1 cellular context compared by ENCODE assay signal in the genomic region with DNA sequence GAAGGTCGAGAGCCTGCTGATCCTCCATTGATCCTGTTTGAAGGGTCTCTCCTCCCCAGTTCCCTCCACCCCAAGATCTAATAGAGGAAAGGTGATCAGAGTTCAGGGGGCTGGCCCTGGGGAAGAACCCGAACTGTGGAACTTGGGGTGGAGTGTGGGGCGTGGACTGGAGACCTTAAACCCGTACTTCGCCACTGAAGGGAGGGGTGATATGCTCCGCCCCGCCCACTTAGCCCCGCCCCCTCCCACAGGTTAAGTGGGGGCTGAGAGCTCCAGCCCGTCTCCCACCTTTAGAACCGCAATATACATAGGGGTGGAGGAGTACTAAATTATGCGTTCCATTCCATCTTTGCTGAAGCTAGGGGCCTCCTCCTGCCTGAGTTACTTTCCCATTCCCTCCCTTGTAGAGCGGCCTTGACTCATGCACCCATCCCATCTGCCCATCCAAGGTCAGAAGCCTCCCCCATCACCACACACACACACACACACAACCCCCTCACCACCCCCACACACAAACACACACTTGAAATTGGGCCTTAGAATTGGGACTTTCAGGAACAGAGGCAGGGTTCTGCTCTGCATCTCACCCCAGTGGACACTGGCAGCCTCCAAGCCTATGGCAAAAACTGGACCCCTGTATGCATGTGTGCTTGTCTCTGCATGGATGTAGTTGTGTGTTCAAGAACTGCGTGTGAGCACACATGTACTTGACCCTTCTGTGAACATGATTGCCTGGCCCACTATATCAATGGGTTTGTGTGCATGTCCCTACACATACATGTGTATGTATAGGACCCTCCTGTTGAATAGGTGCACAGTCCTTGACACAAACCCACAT.
TF ChIP-seq lines count a peak whose summit lies in the region.

No MANE protein-coding gene starts in this region.

TF ChIP-seq in HepG2, 621 proteins besides CTCF, POLR2A, EP300 and RAD21 (continued from another document and continues in another):
- TF ChIP-seq, protein P1, sequence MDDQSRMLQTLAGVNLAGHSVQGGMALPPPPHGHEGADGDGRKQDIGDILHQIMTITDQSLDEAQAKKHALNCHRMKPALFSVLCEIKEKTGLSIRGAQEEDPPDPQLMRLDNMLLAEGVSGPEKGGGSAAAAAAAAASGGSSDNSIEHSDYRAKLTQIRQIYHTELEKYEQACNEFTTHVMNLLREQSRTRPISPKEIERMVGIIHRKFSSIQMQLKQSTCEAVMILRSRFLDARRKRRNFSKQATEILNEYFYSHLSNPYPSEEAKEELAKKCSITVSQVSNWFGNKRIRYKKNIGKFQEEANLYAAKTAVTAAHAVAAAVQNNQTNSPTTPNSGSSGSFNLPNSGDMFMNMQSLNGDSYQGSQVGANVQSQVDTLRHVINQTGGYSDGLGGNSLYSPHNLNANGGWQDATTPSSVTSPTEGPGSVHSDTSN (CRISPR knock-in tag; IDR thresholded peaks at IDR 0.05; ENCODE audit: borderline replicate concordance), result no peak
- no peak for TF ChIP-seq MYNN (CRISPR knock-in tag; IDR thresholded peaks at IDR 0.05; ENCODE audit: low read depth)
- TF ChIP-seq ZFX (CRISPR knock-in tag; IDR thresholded peaks at IDR 0.05; ENCODE audit: low read depth), result peak; percentile 9
- TF ChIP-seq ZNF792 (CRISPR knock-in tag; IDR thresholded peaks at IDR 0.05), result no peak; the same call in 1 of the 2 replicates
- peak; percentile 70; the same call in 1 of the 2 replicates for TF ChIP-seq YEATS4 (CRISPR knock-in tag; IDR thresholded peaks at IDR 0.05; ENCODE audit: borderline replicate concordance)
- TF ChIP-seq, protein P2, sequence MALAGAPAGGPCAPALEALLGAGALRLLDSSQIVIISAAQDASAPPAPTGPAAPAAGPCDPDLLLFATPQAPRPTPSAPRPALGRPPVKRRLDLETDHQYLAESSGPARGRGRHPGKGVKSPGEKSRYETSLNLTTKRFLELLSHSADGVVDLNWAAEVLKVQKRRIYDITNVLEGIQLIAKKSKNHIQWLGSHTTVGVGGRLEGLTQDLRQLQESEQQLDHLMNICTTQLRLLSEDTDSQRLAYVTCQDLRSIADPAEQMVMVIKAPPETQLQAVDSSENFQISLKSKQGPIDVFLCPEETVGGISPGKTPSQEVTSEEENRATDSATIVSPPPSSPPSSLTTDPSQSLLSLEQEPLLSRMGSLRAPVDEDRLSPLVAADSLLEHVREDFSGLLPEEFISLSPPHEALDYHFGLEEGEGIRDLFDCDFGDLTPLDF (CRISPR knock-in tag; IDR thresholded peaks at IDR 0.05), result no peak
- TF ChIP-seq ZNF556 (CRISPR knock-in tag; IDR thresholded peaks at IDR 0.05; ENCODE audit: borderline replicate concordance), result no peak; the same call in 1 of the 2 replicates
- no peak for TF ChIP-seq ADNP (CRISPR knock-in tag; IDR thresholded peaks at IDR 0.05)
- TF ChIP-seq ZMYM4 (CRISPR knock-in tag; IDR thresholded peaks at IDR 0.05), result no peak
- no peak for TF ChIP-seq KLF9 (CRISPR knock-in tag; IDR thresholded peaks at IDR 0.05; ENCODE audit: low read depth)
- no peak for TF ChIP-seq FOSL2 (CRISPR knock-in tag; IDR thresholded peaks at IDR 0.05)
- TF ChIP-seq, protein P3, sequence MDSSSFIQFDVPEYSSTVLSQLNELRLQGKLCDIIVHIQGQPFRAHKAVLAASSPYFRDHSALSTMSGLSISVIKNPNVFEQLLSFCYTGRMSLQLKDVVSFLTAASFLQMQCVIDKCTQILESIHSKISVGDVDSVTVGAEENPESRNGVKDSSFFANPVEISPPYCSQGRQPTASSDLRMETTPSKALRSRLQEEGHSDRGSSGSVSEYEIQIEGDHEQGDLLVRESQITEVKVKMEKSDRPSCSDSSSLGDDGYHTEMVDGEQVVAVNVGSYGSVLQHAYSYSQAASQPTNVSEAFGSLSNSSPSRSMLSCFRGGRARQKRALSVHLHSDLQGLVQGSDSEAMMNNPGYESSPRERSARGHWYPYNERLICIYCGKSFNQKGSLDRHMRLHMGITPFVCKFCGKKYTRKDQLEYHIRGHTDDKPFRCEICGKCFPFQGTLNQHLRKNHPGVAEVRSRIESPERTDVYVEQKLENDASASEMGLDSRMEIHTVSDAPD (CRISPR knock-in tag; IDR thresholded peaks at IDR 0.05), result no peak
- TF ChIP-seq ZNF674 (CRISPR knock-in tag; IDR thresholded peaks at IDR 0.05; ENCODE audit: low read depth), result no peak
- no peak for TF ChIP-seq GLI4 (CRISPR knock-in tag; IDR thresholded peaks at IDR 0.05; ENCODE audit: borderline replicate concordance)
- no peak for TF ChIP-seq ZNF720 (CRISPR knock-in tag; IDR thresholded peaks at IDR 0.05)
- no peak for TF ChIP-seq ZNF549 (CRISPR knock-in tag; IDR thresholded peaks at IDR 0.05)
- TF ChIP-seq BRCA1 (CRISPR knock-in tag; IDR thresholded peaks at IDR 0.05), result no peak
- TF ChIP-seq AGO2 (optimal IDR thresholded peaks at IDR 0.05; ENCODE audit: low read depth, low read length), result no peak
- no peak; the same call in 1 of the 2 replicates for TF ChIP-seq ZNF605 (CRISPR knock-in tag; IDR thresholded peaks at IDR 0.05)
- no peak for TF ChIP-seq ZNF382 (CRISPR knock-in tag; IDR thresholded peaks at IDR 0.05; ENCODE audit: borderline replicate concordance)
- no peak for TF ChIP-seq FOSL1 (CRISPR knock-in tag; IDR thresholded peaks at IDR 0.05; ENCODE audit: borderline replicate concordance)
- no peak for TF ChIP-seq KLF11 (CRISPR knock-in tag; IDR thresholded peaks at IDR 0.05)
- TF ChIP-seq, protein P4, sequence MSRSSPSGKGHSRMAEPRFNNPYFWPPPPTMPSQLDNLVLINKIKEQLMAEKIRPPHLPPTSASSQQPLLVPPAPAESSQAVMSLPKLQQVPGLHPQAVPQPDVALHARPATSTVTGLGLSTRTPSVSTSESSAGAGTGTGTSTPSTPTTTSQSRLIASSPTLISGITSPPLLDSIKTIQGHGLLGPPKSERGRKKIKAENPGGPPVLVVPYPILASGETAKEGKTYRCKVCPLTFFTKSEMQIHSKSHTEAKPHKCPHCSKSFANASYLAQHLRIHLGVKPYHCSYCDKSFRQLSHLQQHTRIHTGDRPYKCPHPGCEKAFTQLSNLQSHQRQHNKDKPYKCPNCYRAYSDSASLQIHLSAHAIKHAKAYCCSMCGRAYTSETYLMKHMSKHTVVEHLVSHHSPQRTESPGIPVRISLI (CRISPR knock-in tag; IDR thresholded peaks at IDR 0.05; ENCODE audit: borderline replicate concordance), result no peak
- TF ChIP-seq, protein P5, sequence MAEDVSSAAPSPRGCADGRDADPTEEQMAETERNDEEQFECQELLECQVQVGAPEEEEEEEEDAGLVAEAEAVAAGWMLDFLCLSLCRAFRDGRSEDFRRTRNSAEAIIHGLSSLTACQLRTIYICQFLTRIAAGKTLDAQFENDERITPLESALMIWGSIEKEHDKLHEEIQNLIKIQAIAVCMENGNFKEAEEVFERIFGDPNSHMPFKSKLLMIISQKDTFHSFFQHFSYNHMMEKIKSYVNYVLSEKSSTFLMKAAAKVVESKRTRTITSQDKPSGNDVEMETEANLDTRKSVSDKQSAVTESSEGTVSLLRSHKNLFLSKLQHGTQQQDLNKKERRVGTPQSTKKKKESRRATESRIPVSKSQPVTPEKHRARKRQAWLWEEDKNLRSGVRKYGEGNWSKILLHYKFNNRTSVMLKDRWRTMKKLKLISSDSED (CRISPR knock-in tag; IDR thresholded peaks at IDR 0.05), result no peak
- TF ChIP-seq, protein P6, sequence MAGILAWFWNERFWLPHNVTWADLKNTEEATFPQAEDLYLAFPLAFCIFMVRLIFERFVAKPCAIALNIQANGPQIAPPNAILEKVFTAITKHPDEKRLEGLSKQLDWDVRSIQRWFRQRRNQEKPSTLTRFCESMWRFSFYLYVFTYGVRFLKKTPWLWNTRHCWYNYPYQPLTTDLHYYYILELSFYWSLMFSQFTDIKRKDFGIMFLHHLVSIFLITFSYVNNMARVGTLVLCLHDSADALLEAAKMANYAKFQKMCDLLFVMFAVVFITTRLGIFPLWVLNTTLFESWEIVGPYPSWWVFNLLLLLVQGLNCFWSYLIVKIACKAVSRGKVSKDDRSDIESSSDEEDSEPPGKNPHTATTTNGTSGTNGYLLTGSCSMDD (CRISPR knock-in tag; IDR thresholded peaks at IDR 0.05), result no peak
- no peak for TF ChIP-seq RARG (CRISPR knock-in tag; IDR thresholded peaks at IDR 0.05; ENCODE audit: low read depth)
- TF ChIP-seq ZNF749 (CRISPR knock-in tag; IDR thresholded peaks at IDR 0.05; ENCODE audit: borderline replicate concordance), result no peak
- TF ChIP-seq ZNF563 (CRISPR knock-in tag; IDR thresholded peaks at IDR 0.05), result no peak
- peak; percentile 82 for TF ChIP-seq POLR2G (IDR thresholded peaks at IDR 0.05; ENCODE audit: low read depth, low read length)
- no peak for TF ChIP-seq SRY (CRISPR knock-in tag; IDR thresholded peaks at IDR 0.05)
- peak; percentile 72 for TF ChIP-seq MIXL1 (CRISPR knock-in tag; IDR thresholded peaks at IDR 0.05)
- no peak for TF ChIP-seq ZNF7 (CRISPR knock-in tag; IDR thresholded peaks at IDR 0.05)
- TF ChIP-seq ZNF138 (CRISPR knock-in tag; IDR thresholded peaks at IDR 0.05; ENCODE audit: low read depth), result no peak
- no peak for TF ChIP-seq ZC3H4 (CRISPR knock-in tag; IDR thresholded peaks at IDR 0.05; ENCODE audit: borderline replicate concordance)
- TF ChIP-seq, protein P7, sequence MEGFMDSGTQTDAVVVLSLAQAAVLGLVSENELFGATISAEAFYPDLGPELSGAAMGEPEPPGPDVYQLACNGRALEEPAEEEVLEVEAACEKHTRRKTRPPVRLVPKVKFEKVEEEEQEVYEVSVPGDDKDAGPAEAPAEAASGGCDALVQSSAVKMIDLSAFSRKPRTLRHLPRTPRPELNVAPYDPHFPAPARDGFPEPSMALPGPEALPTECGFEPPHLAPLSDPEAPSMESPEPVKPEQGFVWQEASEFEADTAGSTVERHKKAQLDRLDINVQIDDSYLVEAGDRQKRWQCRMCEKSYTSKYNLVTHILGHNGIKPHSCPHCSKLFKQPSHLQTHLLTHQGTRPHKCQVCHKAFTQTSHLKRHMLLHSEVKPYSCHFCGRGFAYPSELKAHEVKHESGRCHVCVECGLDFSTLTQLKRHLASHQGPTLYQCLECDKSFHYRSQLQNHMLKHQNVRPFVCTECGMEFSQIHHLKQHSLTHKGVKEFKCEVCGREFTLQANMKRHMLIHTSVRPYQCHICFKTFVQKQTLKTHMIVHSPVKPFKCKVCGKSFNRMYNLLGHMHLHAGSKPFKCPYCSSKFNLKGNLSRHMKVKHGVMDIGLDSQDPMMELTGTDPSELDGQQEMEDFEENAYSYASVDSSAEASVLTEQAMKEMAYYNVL (CRISPR knock-in tag; IDR thresholded peaks at IDR 0.05; ENCODE audit: borderline replicate concordance), result peak; percentile 81
- no peak for TF ChIP-seq REXO4 (CRISPR knock-in tag; IDR thresholded peaks at IDR 0.05; ENCODE audit: borderline replicate concordance)
- no peak for TF ChIP-seq ZNF775 (CRISPR knock-in tag; IDR thresholded peaks at IDR 0.05; ENCODE audit: borderline replicate concordance)
- no peak; the same call in 1 of the 2 replicates for TF ChIP-seq SOX5 (CRISPR knock-in tag; IDR thresholded peaks at IDR 0.05; ENCODE audit: borderline replicate concordance)
- no peak for TF ChIP-seq DR1 (CRISPR knock-in tag; IDR thresholded peaks at IDR 0.05)
- TF ChIP-seq STAG1 (CRISPR knock-in tag; IDR thresholded peaks at IDR 0.05), result no peak
- no peak for TF ChIP-seq ATAD3A (CRISPR knock-in tag; IDR thresholded peaks at IDR 0.05)
- no peak for TF ChIP-seq ZNF207 (IDR thresholded peaks at IDR 0.05; ENCODE audit: borderline replicate concordance)
- TF ChIP-seq ZNF136 (CRISPR knock-in tag; IDR thresholded peaks at IDR 0.05; ENCODE audit: low read depth), result no peak
- TF ChIP-seq SATB2 (CRISPR knock-in tag; IDR thresholded peaks at IDR 0.05), result no peak
- no peak for TF ChIP-seq ARID2 (CRISPR knock-in tag; IDR thresholded peaks at IDR 0.05; ENCODE audit: borderline replicate concordance)
- peak; percentile 59; the same call in 1 of the 2 replicates for TF ChIP-seq TARDBP (CRISPR knock-in tag; IDR thresholded peaks at IDR 0.05)
- no peak for TF ChIP-seq MEIS2 (CRISPR knock-in tag; IDR thresholded peaks at IDR 0.05)
- TF ChIP-seq ZNF543 (CRISPR knock-in tag; IDR thresholded peaks at IDR 0.05), result no peak
- no peak; the same call in 1 of the 2 replicates for TF ChIP-seq BCL6 (CRISPR knock-in tag; IDR thresholded peaks at IDR 0.05)
- no peak for TF ChIP-seq ZFP82 (CRISPR knock-in tag; IDR thresholded peaks at IDR 0.05; ENCODE audit: borderline replicate concordance)
- TF ChIP-seq RBM22 (optimal IDR thresholded peaks at IDR 0.05; ENCODE audit: low read length), result no peak
- TF ChIP-seq, protein P8, sequence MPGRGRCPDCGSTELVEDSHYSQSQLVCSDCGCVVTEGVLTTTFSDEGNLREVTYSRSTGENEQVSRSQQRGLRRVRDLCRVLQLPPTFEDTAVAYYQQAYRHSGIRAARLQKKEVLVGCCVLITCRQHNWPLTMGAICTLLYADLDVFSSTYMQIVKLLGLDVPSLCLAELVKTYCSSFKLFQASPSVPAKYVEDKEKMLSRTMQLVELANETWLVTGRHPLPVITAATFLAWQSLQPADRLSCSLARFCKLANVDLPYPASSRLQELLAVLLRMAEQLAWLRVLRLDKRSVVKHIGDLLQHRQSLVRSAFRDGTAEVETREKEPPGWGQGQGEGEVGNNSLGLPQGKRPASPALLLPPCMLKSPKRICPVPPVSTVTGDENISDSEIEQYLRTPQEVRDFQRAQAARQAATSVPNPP (CRISPR knock-in tag; IDR thresholded peaks at IDR 0.05), result no peak
- no peak for TF ChIP-seq KDM1A (CRISPR knock-in tag; IDR thresholded peaks at IDR 0.05)
- no peak for TF ChIP-seq KDM5A (IDR thresholded peaks at IDR 0.05; ENCODE audit: borderline replicate concordance, low read length)
- TF ChIP-seq ZNF446 (CRISPR knock-in tag; IDR thresholded peaks at IDR 0.05), result no peak
- TF ChIP-seq ZKSCAN1 (IDR thresholded peaks at IDR 0.05; ENCODE audit: low read length), result no peak
- TF ChIP-seq NFATC3 (CRISPR knock-in tag; IDR thresholded peaks at IDR 0.05), result no peak
- no peak for TF ChIP-seq RNF2 (conservative IDR thresholded peaks at IDR 0.05; ENCODE audit: low read depth)
- TF ChIP-seq, protein P9, sequence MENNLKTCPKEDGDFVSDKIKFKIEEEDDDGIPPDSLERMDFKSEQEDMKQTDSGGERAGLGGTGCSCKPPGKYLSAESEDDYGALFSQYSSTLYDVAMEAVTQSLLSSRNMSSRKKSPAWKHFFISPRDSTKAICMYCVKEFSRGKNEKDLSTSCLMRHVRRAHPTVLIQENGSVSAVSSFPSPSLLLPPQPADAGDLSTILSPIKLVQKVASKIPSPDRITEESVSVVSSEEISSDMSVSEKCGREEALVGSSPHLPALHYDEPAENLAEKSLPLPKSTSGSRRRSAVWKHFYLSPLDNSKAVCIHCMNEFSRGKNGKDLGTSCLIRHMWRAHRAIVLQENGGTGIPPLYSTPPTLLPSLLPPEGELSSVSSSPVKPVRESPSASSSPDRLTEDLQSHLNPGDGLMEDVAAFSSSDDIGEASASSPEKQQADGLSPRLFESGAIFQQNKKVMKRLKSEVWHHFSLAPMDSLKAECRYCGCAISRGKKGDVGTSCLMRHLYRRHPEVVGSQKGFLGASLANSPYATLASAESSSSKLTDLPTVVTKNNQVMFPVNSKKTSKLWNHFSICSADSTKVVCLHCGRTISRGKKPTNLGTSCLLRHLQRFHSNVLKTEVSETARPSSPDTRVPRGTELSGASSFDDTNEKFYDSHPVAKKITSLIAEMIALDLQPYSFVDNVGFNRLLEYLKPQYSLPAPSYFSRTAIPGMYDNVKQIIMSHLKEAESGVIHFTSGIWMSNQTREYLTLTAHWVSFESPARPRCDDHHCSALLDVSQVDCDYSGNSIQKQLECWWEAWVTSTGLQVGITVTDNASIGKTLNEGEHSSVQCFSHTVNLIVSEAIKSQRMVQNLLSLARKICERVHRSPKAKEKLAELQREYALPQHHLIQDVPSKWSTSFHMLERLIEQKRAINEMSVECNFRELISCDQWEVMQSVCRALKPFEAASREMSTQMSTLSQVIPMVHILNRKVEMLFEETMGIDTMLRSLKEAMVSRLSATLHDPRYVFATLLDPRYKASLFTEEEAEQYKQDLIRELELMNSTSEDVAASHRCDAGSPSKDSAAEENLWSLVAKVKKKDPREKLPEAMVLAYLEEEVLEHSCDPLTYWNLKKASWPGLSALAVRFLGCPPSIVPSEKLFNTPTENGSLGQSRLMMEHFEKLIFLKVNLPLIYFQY (CRISPR knock-in tag; IDR thresholded peaks at IDR 0.05; ENCODE audit: borderline replicate concordance), result no peak
